18 cellular contexts compared by ENCODE assay signal in the genomic region with DNA sequence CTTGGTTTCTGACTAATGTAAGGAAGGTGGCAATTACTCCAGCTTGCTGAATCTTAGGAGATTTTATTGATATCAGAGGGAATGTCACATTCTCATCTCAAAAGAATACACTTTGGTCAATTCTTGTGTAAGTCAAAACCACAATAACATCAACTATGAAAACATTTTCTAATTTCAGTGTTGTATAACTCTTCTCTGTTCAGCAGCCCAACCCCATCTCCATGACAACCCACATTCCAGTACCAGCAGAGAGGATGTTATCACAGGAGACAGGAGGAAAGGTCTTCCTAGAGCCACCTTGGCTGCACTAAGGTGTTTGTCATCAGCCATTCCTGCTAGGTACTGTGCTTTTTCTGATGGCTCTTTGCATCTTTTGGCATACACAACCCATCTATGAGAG.
DNase-seq lines count a peak whose midpoint lies in the region; ATAC-seq and TF ChIP-seq lines count a peak whose summit lies in the region.
"Had no signal": no experiment of that assay in that cellular context is flagged by ENCODE, and none has a peak within 500 bp of the region (broad histone marks: within the 10 kb centered on the region; RNA-seq: fewer than 3 reads in every experiment).

No MANE protein-coding gene starts in this region.

- H3K4me3 ChIP-seq in trophoblast cell (ENCODE audit: low read depth, low read length), result no peak overlapping the region
- H3K4me3 ChIP-seq: GM23338, K562 had no signal

- no peaks in the 10 kb centered on the region for H3K9me3 ChIP-seq in trophoblast cell (ENCODE audit: insufficient read depth, low read depth, low read length)
- H3K9me3 ChIP-seq: BE2C had no signal

- no peak overlapping the region for H4K91ac ChIP-seq in trophoblast cell (ENCODE audit: low read depth, low read length)

- no peak overlapping the region for H2BK5ac ChIP-seq in trophoblast cell (ENCODE audit: low read depth, low read length, poor library complexity)

- no peaks in the 10 kb centered on the region for H3K36me3 ChIP-seq in trophoblast cell (ENCODE audit: control insufficient read depth in 1 of 2, insufficient read depth in 2 of 2, low read length in 2 of 2)
- H3K36me3 ChIP-seq: BE2C had no signal

- no peak for ATAC-seq in HG03135 (IDR thresholded peaks at IDR 0.05; ENCODE audit: unreplicated experiment)
- ATAC-seq: GM23338, K562 had no signal

- no peak overlapping the region for H4K8ac ChIP-seq in trophoblast cell (ENCODE audit: low read depth, low read length)

- no peak overlapping the region for H3K14ac ChIP-seq in trophoblast cell (ENCODE audit: low read length)

- no peaks in the 10 kb centered on the region for H3K79me2 ChIP-seq in trophoblast cell (ENCODE audit: control insufficient read depth, insufficient read depth, low read length, poor library complexity)

- H2BK12ac ChIP-seq in trophoblast cell (ENCODE audit: low read length), result no peak overlapping the region

- DNase-seq in AG20443 (ENCODE audit: low spot score) (peak; percentile 70), GM04503 (ENCODE audit: low read depth) (peak; percentile 27), trophoblast cell (peak; percentile 25 to 73), kidney glomerular epithelial cell (lab: John Stamatoyannopoulos, UW) (no peak), GM10266 (ENCODE audit: extremely low spot score) (no peak)
- DNase-seq: ACHN; BE2C; CD4-positive, alpha-beta T cell; DMS153; DMS79; GF-D8; HCEC 1CT; IMR-90 had no signal

- H4K12ac ChIP-seq in trophoblast cell (ENCODE audit: low read depth, low read length), result no peak overlapping the region

- no peak overlapping the region for H2AFZ ChIP-seq in trophoblast cell (ENCODE audit: insufficient read depth, low read length, poor library complexity)
- H2AFZ ChIP-seq: GM23338 had no signal

- H3K4ac ChIP-seq in trophoblast cell (ENCODE audit: low read depth, low read length), result no peak overlapping the region

- H3K9ac ChIP-seq in trophoblast cell (ENCODE audit: low read length), result no peak overlapping the region

- H3K4me1 ChIP-seq in trophoblast cell (ENCODE audit: control insufficient read depth in 1 of 2, insufficient read depth in 2 of 2, low read length in 2 of 2), result no peaks in the 10 kb centered on the region
- H3K4me1 ChIP-seq: BE2C had no signal

- no peaks in the 10 kb centered on the region for H3K79me1 ChIP-seq in trophoblast cell (ENCODE audit: low read length)

- no peak overlapping the region for H3K18ac ChIP-seq in trophoblast cell (ENCODE audit: low read length)

- TF ChIP-seq CTCF in GM10266 (IDR thresholded peaks at IDR 0.05; ENCODE audit: control insufficient read depth, insufficient read depth, low read depth, missing control alignments), result no peak

- H2BK120ac ChIP-seq in trophoblast cell (ENCODE audit: insufficient read depth, low read length, poor library complexity), result no peak overlapping the region

- H2AK5ac ChIP-seq in trophoblast cell (ENCODE audit: low read length), result no peak overlapping the region

- no peak overlapping the region for H3K23ac ChIP-seq in trophoblast cell (ENCODE audit: low read length)

- H3K27ac ChIP-seq in trophoblast cell (ENCODE audit: low read depth, low read length), result no peak overlapping the region
- H3K27ac ChIP-seq: C4-2B, HL-60 had no signal

- H3K4me2 ChIP-seq in trophoblast cell (ENCODE audit: low read length), result no peak overlapping the region
- H3K4me2 ChIP-seq: GM23338 had no signal

- no peaks in the 10 kb centered on the region for H3K27me3 ChIP-seq in trophoblast cell (ENCODE audit: insufficient read depth, low read length)
- H3K27me3 ChIP-seq: BE2C had no signal

Comparison
In these comparisons a context has a peak if more than half of its experiments do, and no peak if none do; other contexts are left out.
1. DNase-seq: peak in AG20443 (single experiment), GM04503 (single experiment) and trophoblast cell (2 of 2); none in kidney glomerular epithelial cell (single experiment) and GM10266 (single experiment).